ENCODE assay signal across 8 cellular contexts in genomic region chr2:64204006-64204632, GRCh38. TPM values are rescaled to one million over a fixed set of nuclear protein-coding genes. Genes with fewer than 3 reads are reported as not detected.
DNase-seq lines count a peak whose midpoint lies in the region; ATAC-seq lines count a peak whose summit lies in the region.

No MANE protein-coding gene starts in this region.

- peak; percentile 60 for ATAC-seq in GM21717 (IDR thresholded peaks at IDR 0.05; ENCODE audit: unreplicated experiment)
- peak; percentile 70 for ATAC-seq in activated T-helper 17 cell treated with anti-CD3 and anti-CD28 coated beads, Interleukin-2, amount 50 U/mL, for 72 hours (replicated peaks)

- H3K9me3 Mint-ChIP-seq in activated T-helper 17 cell treated with anti-CD3 and anti-CD28 coated beads, Interleukin-2, amount 50 U/mL, for 72 hours = no peaks in the 10 kb centered on the region

- H3K4me3 Mint-ChIP-seq in activated T-helper 17 cell treated with anti-CD3 and anti-CD28 coated beads, Interleukin-2, amount 50 U/mL, for 72 hours = peak overlapping the region; percentile 90

- in situ Hi-C loops in ACHN (cut with HindIII; ENCODE audit: low pct_ligation_motif_present, low pct_unique_long_range_greater_than_20kb, low sequenced_read_pairs) = no loop called here

- H3K4me3 ChIP-seq in GM08714 (ENCODE audit: low read length) = peak overlapping the region; percentile 14; the same call in 1 of the 2 replicates

- intact Hi-C loops in head of caudate nucleus (cut with DNase I) (no loop called here), posterior vena cava (cut with DNase I) (loop anchor here in 1 of 2 donors (10.0 kb wide), 1 partner anchor 479 kb away; no protein-coding TSS in a partner anchor)

- H3K36me3 Mint-ChIP-seq in activated T-helper 17 cell treated with anti-CD3 and anti-CD28 coated beads, Interleukin-2, amount 50 U/mL, for 72 hours (ENCODE audit: low read depth) = no peaks in the 10 kb centered on the region

- H3K4me1 Mint-ChIP-seq in activated T-helper 17 cell treated with anti-CD3 and anti-CD28 coated beads, Interleukin-2, amount 50 U/mL, for 72 hours = peaks cover 50% of the 10 kb centered on the region

- DNase-seq in LoVo (ENCODE audit: low spot score) = peak; percentile 15
- DNase-seq in head of caudate nucleus = peak in 32 of 42 donors; percentile 11 to 65 (median 32)
- peak; percentile 84 for DNase-seq in posterior vena cava (ENCODE audit: low spot score)
- DNase-seq in NCI-H2081 treated with DMSO at 0.1 percent for 48 hours (lab: John Stamatoyannopoulos, UW) = no peak
- DNase-seq in ACHN = no peak

- H3K27ac Mint-ChIP-seq in activated T-helper 17 cell treated with anti-CD3 and anti-CD28 coated beads, Interleukin-2, amount 50 U/mL, for 72 hours = peak overlapping the region; percentile 98

- no peaks in the 10 kb centered on the region for H3K27me3 Mint-ChIP-seq in activated T-helper 17 cell treated with anti-CD3 and anti-CD28 coated beads, Interleukin-2, amount 50 U/mL, for 72 hours

RNA-seq across cellular contexts. Expression of gene PELI1, which starts 59.9 kb away (rescaled TPM):
- total RNA-seq in activated T-helper 17 cell treated with anti-CD3 and anti-CD28 coated beads, Interleukin-2, amount 50 U/mL, for 72 hours = 10 to 100 TPM; 57.4 to 59.7 TPM
- 10 to 100 TPM; 29.2 to 29.7 TPM for total RNA-seq in posterior vena cava

Comparison
In these comparisons a context has a peak if more than half of its experiments do, and no peak if none do; other contexts are left out.
1. DNase-seq: peak in LoVo (single experiment), head of caudate nucleus (32 of 42) and posterior vena cava (single experiment); none in NCI-H2081 treated with DMSO at 0.1 percent for 48 hours (single experiment) and ACHN (single experiment).